8 cellular contexts compared by ENCODE assay signal in the genomic region with DNA sequence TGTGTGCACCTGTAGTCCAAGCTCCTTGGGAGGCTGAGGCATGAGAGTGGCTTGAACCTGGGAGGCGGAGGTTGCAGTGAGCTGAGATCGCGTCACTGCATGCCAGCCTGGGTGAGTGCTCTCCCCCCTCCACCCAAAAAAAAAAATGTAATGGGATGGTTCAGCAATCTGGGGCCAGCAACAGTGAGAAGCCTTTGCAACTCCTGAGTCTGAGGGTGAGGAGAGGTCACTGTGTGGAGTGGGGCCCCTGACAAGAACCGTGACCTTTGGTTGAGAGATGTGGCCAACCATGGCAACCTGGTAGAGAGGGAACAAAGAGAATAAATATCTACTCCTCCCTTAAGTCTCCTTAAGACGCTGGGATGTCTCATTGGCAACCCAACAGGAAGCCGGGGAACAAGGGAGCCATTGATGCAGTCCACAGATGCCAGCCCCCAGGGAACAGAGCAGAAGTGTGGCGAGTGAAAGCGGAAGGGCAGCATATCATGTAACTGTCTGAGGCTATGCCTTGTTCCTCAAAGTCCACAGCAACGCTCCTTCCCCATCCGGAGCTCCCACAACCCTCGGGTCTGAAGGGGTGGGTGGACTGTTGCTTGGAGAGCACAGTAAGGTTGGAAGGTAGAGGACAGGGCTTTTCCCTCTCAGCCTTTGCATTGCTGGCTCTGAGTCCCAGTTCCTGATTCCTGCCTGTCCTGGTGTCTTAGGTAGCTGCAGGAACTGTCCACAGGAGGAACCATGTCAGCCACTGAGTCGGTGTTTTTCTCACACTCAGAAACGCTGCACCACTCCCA. TPM values are rescaled to one million over a fixed set of nuclear protein-coding genes. Genes with fewer than 3 reads are reported as not detected.
DNase-seq lines count a peak whose midpoint lies in the region; TF ChIP-seq lines count a peak whose summit lies in the region.

No MANE protein-coding gene starts in this region.

- TF ChIP-seq CTCF in glutamatergic neuron (IDR thresholded peaks at IDR 0.05; ENCODE audit: partially characterized antibody, unreplicated experiment): no peak

- H3K4me1 Mint-ChIP-seq in glutamatergic neuron (ENCODE audit: low read depth, unreplicated experiment): peaks cover 28% of the 10 kb centered on the region

- H3K27ac Mint-ChIP-seq in glutamatergic neuron (ENCODE audit: unreplicated experiment): no peak overlapping the region

- H3K36me3 Mint-ChIP-seq in glutamatergic neuron (ENCODE audit: unreplicated experiment): no peaks in the 10 kb centered on the region

- DNase-seq in HT-29 (ENCODE audit: low spot score): peak; percentile 82
- peak in 41 of 56 donors; percentile 8 to 75 (median 36) for DNase-seq in amygdala (lab: John Stamatoyannopoulos, UW)
- peak in 41 of 49 donors; percentile 2 to 73 (median 40) for DNase-seq in substantia nigra (lab: John Stamatoyannopoulos, UW)
- DNase-seq in NCI-H146 treated with DMSO at 0.1 percent for 48 hours (lab: John Stamatoyannopoulos, UW; ENCODE audit: unreplicated experiment): no peak
- DNase-seq in NCI-H1436 (lab: John Stamatoyannopoulos, UW): no peak
- DNase-seq in glutamatergic neuron: no peak
- DNase-seq in 8988T: no peak

- H3K9me3 Mint-ChIP-seq in glutamatergic neuron (ENCODE audit: unreplicated experiment): no peaks in the 10 kb centered on the region

- peaks cover 6% of the 10 kb centered on the region for H3K27me3 Mint-ChIP-seq in glutamatergic neuron (ENCODE audit: unreplicated experiment)

- peak overlapping the region; percentile 38 for H3K27ac ChIP-seq in layer of hippocampus (ENCODE audit: low read depth, low read length)
- no peak overlapping the region for H3K27ac ChIP-seq in substantia nigra (ENCODE audit: low read depth, low read length, poor library complexity, severe bottlenecking)

- H3K27me3 ChIP-seq in layer of hippocampus (ENCODE audit: control insufficient read depth, insufficient read depth, low read length): no peaks in the 10 kb centered on the region

- no peak overlapping the region for H3K4me3 Mint-ChIP-seq in glutamatergic neuron (ENCODE audit: unreplicated experiment)

RNA-seq across cellular contexts. Expression of gene TRNP1, which starts 8.3 kb away (rescaled TPM):
- total RNA-seq in HT-29 (2014; rRNA removed; shearing (Covaris generic)): 182 and 203 TPM in 2 replicates
- 13.9 TPM for total RNA-seq in glutamatergic neuron (ENCODE audit: unreplicated experiment)

RNA-seq across cellular contexts. Expression of gene TENT5B, which starts 10.9 kb away (rescaled TPM):
- 1.9 and 2.3 TPM in 2 replicates for total RNA-seq in HT-29 (2014; rRNA removed; shearing (Covaris generic))
- 1.5 TPM for total RNA-seq in glutamatergic neuron (ENCODE audit: unreplicated experiment)

RNA-seq across cellular contexts. Expression of gene KDF1, which starts 41.5 kb away (rescaled TPM):
- total RNA-seq in HT-29 (2014; rRNA removed; shearing (Covaris generic)): 47.1 and 48.7 TPM in 2 replicates
- 1.2 TPM for total RNA-seq in glutamatergic neuron (ENCODE audit: unreplicated experiment)

Comparison
In these comparisons a context has a peak if more than half of its experiments do, and no peak if none do; other contexts are left out.
1. DNase-seq: peak in HT-29 (single experiment), amygdala (41 of 56) and substantia nigra (41 of 49); none in NCI-H146 treated with DMSO at 0.1 percent for 48 hours (single experiment), NCI-H1436 (single experiment), glutamatergic neuron (single experiment) and 8988T (single experiment).
2. RNA of gene TRNP1, which starts 8.3 kb away (total RNA-seq): 182 to 203 TPM in HT-29; 13.9 TPM in glutamatergic neuron (single experiment); every median in the first group is over 10 times any median in the second.
3. RNA of gene KDF1, which starts 41.5 kb away (total RNA-seq): 47.1 to 48.7 TPM in HT-29; 1.2 TPM in glutamatergic neuron (single experiment); every median in the first group is over 10 times any median in the second.